In the genomic region with DNA sequence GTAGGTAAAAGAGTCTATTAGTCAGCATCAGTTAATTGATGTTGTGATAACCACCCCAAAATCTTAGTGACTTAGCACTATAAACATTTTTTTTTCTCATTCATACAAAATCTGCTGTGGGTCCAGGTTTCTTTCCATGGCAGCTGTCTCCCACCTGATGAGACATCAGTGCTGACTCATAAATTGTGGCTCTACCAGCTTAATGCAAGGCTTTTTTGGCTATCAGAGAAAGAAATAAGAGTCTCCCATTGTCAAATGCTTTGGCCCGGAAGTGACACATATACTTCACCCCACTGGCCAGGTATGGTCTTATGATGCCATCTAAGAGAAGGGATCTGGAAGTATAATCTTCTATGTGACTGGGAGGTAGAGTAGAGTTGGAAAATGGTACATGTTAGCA, we compare ENCODE assay signal across 29 cellular contexts.
"Had no signal": no experiment of that assay in that cellular context is flagged by ENCODE, and none has a peak within 500 bp of the region (broad histone marks: within the 10 kb centered on the region; RNA-seq: fewer than 3 reads in every experiment).

No MANE protein-coding gene starts in this region.

- H3K4me1 ChIP-seq: right lobe of liver, tibial nerve had no signal

- H3K27me3 ChIP-seq: cardiac muscle cell, neutrophil, ovary, right lobe of liver had no signal

- H3K9me3 ChIP-seq: right lobe of liver had no signal

- H3K27me3 Mint-ChIP-seq: activated CD8-positive, alpha-beta T cell treated with anti-CD3 and anti-CD28 coated beads for 36 hours; effector memory CD8-positive, alpha-beta T cell had no signal

- H3K27ac ChIP-seq: cardiac muscle cell, neutrophil, ovary, right lobe of liver, tibial nerve had no signal

- H3K4me3 ChIP-seq: cardiac muscle cell, ovary, right lobe of liver, tibial nerve had no signal

- ATAC-seq: activated CD8-positive, alpha-beta memory T cell treated with anti-CD3 and anti-CD28 coated beads, Interleukin-2, amount 10 ng/mL, durations not matched to agents 7 days and 5 days; activated CD8-positive, alpha-beta T cell treated with anti-CD3 and anti-CD28 coated beads for 36 hours; activated naive CD4-positive, alpha-beta T cell treated with anti-CD3 and anti-CD28 coated beads, Interleukin-2, amount 50 U/mL, for 72 hours; effector memory CD8-positive, alpha-beta T cell; esophagus mucosa; left cardiac atrium; left ventricle myocardium superior; right lobe of liver; WTC11 had no signal

- H3K27ac Mint-ChIP-seq: activated CD8-positive, alpha-beta memory T cell treated with anti-CD3 and anti-CD28 coated beads, Interleukin-2, amount 10 ng/mL, durations not matched to agents 7 days and 5 days; activated CD8-positive, alpha-beta T cell treated with anti-CD3 and anti-CD28 coated beads for 36 hours; activated naive CD4-positive, alpha-beta T cell treated with anti-CD3 and anti-CD28 coated beads, Interleukin-2, amount 50 U/mL, for 72 hours; effector memory CD8-positive, alpha-beta T cell; nephron progenitor cell; progenitor cell of endocrine pancreas; WTC11 had no signal

- H3K36me3 ChIP-seq: cardiac muscle cell, neutrophil, ovary, right lobe of liver had no signal

- H3K4me1 Mint-ChIP-seq: activated CD8-positive, alpha-beta memory T cell treated with anti-CD3 and anti-CD28 coated beads, Interleukin-2, amount 10 ng/mL, durations not matched to agents 7 days and 5 days; naive B cell had no signal

- H3K9me3 Mint-ChIP-seq: effector memory CD8-positive, alpha-beta T cell had no signal

- H3K4me3 Mint-ChIP-seq: activated CD8-positive, alpha-beta memory T cell treated with anti-CD3 and anti-CD28 coated beads, Interleukin-2, amount 10 ng/mL, durations not matched to agents 7 days and 5 days; activated CD8-positive, alpha-beta T cell treated with anti-CD3 and anti-CD28 coated beads for 36 hours; effector memory CD8-positive, alpha-beta T cell; naive B cell; nephron progenitor cell; WTC11 had no signal

- DNase-seq: activated CD4-positive, alpha-beta T cell treated with anti-CD3 and anti-CD28 coated beads for 1 hour; activated CD4-positive, alpha-beta T cell treated with anti-CD3 and anti-CD28 coated beads, Interleukin-2, amount 50 U/mL, for 1 hour; activated CD8-positive, alpha-beta memory T cell treated with anti-CD3 and anti-CD28 coated beads, Interleukin-2, amount 10 ng/mL, durations not matched to agents 7 days and 5 days; activated CD8-positive, alpha-beta T cell treated with anti-CD3 and anti-CD28 coated beads for 36 hours; activated naive CD4-positive, alpha-beta T cell; activated T-cell treated with anti-CD3 and anti-CD28 coated beads, Interleukin-2, amount 50 U/mL, for 48 hours; anterior cingulate cortex; cerebellar nuclear complex; cortex of kidney; effector memory CD8-positive, alpha-beta T cell; foreskin melanocyte; glutamatergic neuron; islet precursor cell; left cardiac atrium; left ventricle myocardium superior; naive B cell; nephron progenitor cell; ovary; right lobe of liver; stimulated activated CD4-positive, alpha-beta T cell treated with anti-CD3 and anti-CD28 coated beads, Interleukin-2, amount 100 ng/mL, for 48 hours; stimulated activated naive CD4-positive, alpha-beta T cell treated with Interleukin-2 at 50 U/mL for 16 hours; T-helper 2 cell had no signal
